In genomic region chr4:139872274-139872673, GRCh38 we compare ENCODE assay signal across 8 cellular contexts.
A peak's percentile ranks its signal among the peaks of the same experiment; 100 is the strongest.
DNase-seq lines count a peak whose midpoint lies in the region; ATAC-seq and TF ChIP-seq lines count a peak whose summit lies in the region.
"Had no signal": no experiment of that assay in that cellular context is flagged by ENCODE, and none has a peak within 500 bp of the region (broad histone marks: within the 10 kb centered on the region; RNA-seq: fewer than 3 reads in every experiment).

No MANE protein-coding gene starts in this region.

- H3K27ac Mint-ChIP-seq in HFFc6: peak overlapping the region; percentile 93

- peaks cover 3% of the 10 kb centered on the region; the same call in 1 of the 2 replicates for H3K9me3 Mint-ChIP-seq in HFFc6
- H3K9me3 Mint-ChIP-seq: central memory CD8-positive, alpha-beta T cell had no signal

- H3K27me3 Mint-ChIP-seq in HFFc6 (ENCODE audit: insufficient read depth): peaks cover 2% of the 10 kb centered on the region; the same call in 1 of the 2 replicates

- ATAC-seq in HG02678 (IDR thresholded peaks at IDR 0.05; ENCODE audit: unreplicated experiment) (no peak), GM18907 (IDR thresholded peaks at IDR 0.05; ENCODE audit: unreplicated experiment) (no peak)

- TF ChIP-seq CTCF in HFFc6 (IDR thresholded peaks at IDR 0.05): no peak

- H3K4me1 Mint-ChIP-seq in HFFc6 (ENCODE audit: low read depth): peaks cover 32% of the 10 kb centered on the region
- H3K4me1 Mint-ChIP-seq: central memory CD8-positive, alpha-beta T cell had no signal

- DNase-seq in HFFc6 (peak; percentile 96), RKO (ENCODE audit: low spot score) (peak; percentile 99), fibroblast of gingiva (ENCODE audit: low read depth) (peak; percentile 83), skeletal muscle cell (ENCODE audit: low read depth) (peak; percentile 89), hippocampal formation (lab: John Stamatoyannopoulos, UW) (no peak)

- H3K4me3 ChIP-seq in skeletal muscle cell (ENCODE audit: low read depth, low read length): no peak overlapping the region

- peak overlapping the region; percentile 78 for H3K4me3 Mint-ChIP-seq in HFFc6
- H3K4me3 Mint-ChIP-seq: central memory CD8-positive, alpha-beta T cell had no signal

- H3K36me3 Mint-ChIP-seq in HFFc6 (ENCODE audit: low read depth): peaks cover 13% of the 10 kb centered on the region; the same call in 1 of the 2 replicates

Comparison
In these comparisons a context has a peak if more than half of its experiments do, and no peak if none do; other contexts are left out.
1. DNase-seq: peak in HFFc6 (single experiment), RKO (single experiment), fibroblast of gingiva (single experiment) and skeletal muscle cell (single experiment); none in hippocampal formation (0 of 2).